Comparison of ENCODE assay signal across 8 cellular contexts in genomic region chr12:122021822-122022392, GRCh38. TPM values are rescaled to one million over a fixed set of nuclear protein-coding genes. Genes with fewer than 3 reads are reported as not detected.
DNase-seq lines count a peak whose midpoint lies in the region; ATAC-seq, FAIRE-seq and TF ChIP-seq lines count a peak whose summit lies in the region.

Gene BCL7A (plus strand): TSS chr12:122021884. CDS start chr12:122022092, 208 bp downstream.

- peak within 1 kb of the TSS; percentile 58 to 78 (median 70) for H3K4me3 ChIP-seq in endothelial cell of umbilical vein (replicated peaks in 1 of 3; ENCODE audit: insufficient read depth in 1 of 3, low read depth in 1 of 3, low read length in 3 of 3)
- H3K4me3 ChIP-seq in mesendoderm (ENCODE audit: low read length) = peak within 1 kb of the TSS; percentile 49

- peaks cover 6% of the 10 kb centered on the region for H3K79me1 ChIP-seq in mesendoderm (ENCODE audit: low read length)

- peak within 1 kb of the TSS; percentile 23 for H2BK15ac ChIP-seq in mesendoderm (replicated peaks; ENCODE audit: low read depth)

- H3K27ac ChIP-seq in endothelial cell of umbilical vein (ENCODE audit: insufficient read depth, low read depth, low read length) (peak within 1 kb of the TSS; percentile 46), mesendoderm (ENCODE audit: low read depth, low read length) (no peak within 1 kb of the TSS)

- H3K9me1 ChIP-seq in endothelial cell of umbilical vein (replicated peaks; ENCODE audit: control insufficient read depth, extremely low read depth, insufficient read depth, low read length) = no peaks in the 10 kb centered on the region

- peak within 1 kb of the TSS; percentile 80 for H2AFZ ChIP-seq in endothelial cell of umbilical vein (ENCODE audit: low read depth, low read length)

- H3K79me2 ChIP-seq in endothelial cell of umbilical vein (ENCODE audit: control insufficient read depth, insufficient read depth, low read length) (peaks cover 17% of the 10 kb centered on the region), mesendoderm (ENCODE audit: control insufficient read depth, insufficient read depth, low read length) (peaks cover 14% of the 10 kb centered on the region)

- peak within 1 kb of the TSS; percentile 15 for H3K23ac ChIP-seq in mesendoderm (ENCODE audit: low read length)

- H3K36me3 ChIP-seq in endothelial cell of umbilical vein (ENCODE audit: control insufficient read depth in 2 of 2, extremely low read depth in 1 of 2, insufficient read depth in 2 of 2, low read length in 2 of 2) (no peaks in the 10 kb centered on the region), mesendoderm (ENCODE audit: control insufficient read depth, insufficient read depth, low read length) (no peaks in the 10 kb centered on the region)

- POLR2A ChIA-PET in endothelial cell of umbilical vein (lab: Charles Lee) = no interaction called here

- H3K56ac ChIP-seq in mesendoderm (ENCODE audit: low read length) = peak within 1 kb of the TSS; percentile 92

- BruUV-seq in endothelial cell of umbilical vein (replicated peaks; lab: Mats Ljungman, UMichigan) = no TSS peak

- no peak within 1 kb of the TSS for H2BK120ac ChIP-seq in mesendoderm (ENCODE audit: low read depth, low read length)

- H3K4me2 ChIP-seq in endothelial cell of umbilical vein (ENCODE audit: insufficient read depth, low read length) = peak within 1 kb of the TSS; percentile 85
- H3K4me2 ChIP-seq in mesendoderm (ENCODE audit: low read length) = peak within 1 kb of the TSS; percentile 70

- no peak for TF ChIP-seq CTCF in endothelial cell of umbilical vein (IDR thresholded peaks at IDR 0.05; ENCODE audit: extremely low read depth in 1 of 2, insufficient read depth in 1 of 2, low read depth in 1 of 2, low read length in 2 of 2)

- no peak for ATAC-seq in HG02763 (IDR thresholded peaks at IDR 0.05; ENCODE audit: unreplicated experiment)

- H4K5ac ChIP-seq in mesendoderm (ENCODE audit: low read length) = no peak within 1 kb of the TSS

- no peaks in the 10 kb centered on the region for H3K27me3 ChIP-seq in endothelial cell of umbilical vein (ENCODE audit: control insufficient read depth in 2 of 2, insufficient read depth in 2 of 2, low read length in 2 of 2)
- peaks cover 5% of the 10 kb centered on the region for H3K27me3 ChIP-seq in mesendoderm (ENCODE audit: insufficient read depth, low read length, poor library complexity)

- TF ChIP-seq POLR2A in H54 (IDR thresholded peaks at IDR 0.05; ENCODE audit: low read depth, low read length) (peak; percentile 31; the same call in 1 of the 2 replicates), endothelial cell of umbilical vein (IDR thresholded peaks at IDR 0.05; ENCODE audit: low read depth, low read length) (peak; percentile 39)

- H3K4ac ChIP-seq in mesendoderm (ENCODE audit: low read depth, low read length) = peak within 1 kb of the TSS; percentile 91

- intact Hi-C loops in endothelial cell of umbilical vein (cut with micrococcal nuclease) = loop anchor here (2.0 to 5.0 kb wide), 4 partner anchors 29 to 133 kb away; partner anchors contain the start of genes MLXIP and PSMD9

- no CpG with 5 or more reads among the region's 83 CpGs for WGBS in mesendoderm (ENCODE audit: extremely low coverage, insufficient coverage, low lambda C conversion rate)

- no peak within 1 kb of the TSS for H2BK5ac ChIP-seq in mesendoderm (ENCODE audit: low read length)

- no peaks in the 10 kb centered on the region for H3K9me3 ChIP-seq in endothelial cell of umbilical vein (replicated peaks; ENCODE audit: control insufficient read depth, insufficient read depth, low read length)

- H4K20me1 ChIP-seq in endothelial cell of umbilical vein (replicated peaks; ENCODE audit: control insufficient read depth, extremely low read depth, insufficient read depth, low read length) = no peaks in the 10 kb centered on the region

- dilution Hi-C loops in endothelial cell of umbilical vein (cut with MboI; ENCODE audit: extremely low pct_ligation_motif_present, low sequenced_read_pairs) = no loop called here

- no peak within 1 kb of the TSS for H2AK5ac ChIP-seq in mesendoderm (ENCODE audit: low read length)

- DNase-seq in AG08396 (ENCODE audit: low spot score) (peak; percentile 93), H54 (ENCODE audit: insufficient read length, low spot score) (peak; percentile 71), NCI-H526 (lab: John Stamatoyannopoulos, UW) (peak; percentile 71 to 84), endothelial cell of umbilical vein (ENCODE audit: low read depth, low spot score) (peak; percentile 72), mesendoderm (peak; percentile 79)
- peak; percentile 83 for DNase-seq in activated CD8-positive, alpha-beta memory T cell treated with anti-CD3 and anti-CD28 coated beads for 24 hours
- DNase-seq in stimulated activated CD8-positive, alpha-beta memory T cell treated with anti-CD3 and anti-CD28 coated beads, Interleukin-12 subunit alpha, Interleukin-12 subunit beta, amount 100 ng/mL, for 4 hours (ENCODE audit: low read depth) = peak; percentile 35

- H4K8ac ChIP-seq in mesendoderm (ENCODE audit: low read depth, low read length) = peak within 1 kb of the TSS; percentile 76

- H3K4me1 ChIP-seq in endothelial cell of umbilical vein (ENCODE audit: control insufficient read depth, extremely low read depth, insufficient read depth, low read length) (peaks cover 19% of the 10 kb centered on the region), mesendoderm (ENCODE audit: control insufficient read depth, low read depth, low read length) (no peaks in the 10 kb centered on the region)

- CTCF ChIA-PET in endothelial cell of umbilical vein (lab: Charles Lee) = interaction anchor here (0.5 to 3.2 kb wide), 8 partner anchors 10 to 726 kb away, joined by 3 to 21 read pairs (median 4); partner anchors contain the start of genes CAMKK2 and CFAP251

- H3K18ac ChIP-seq in mesendoderm (ENCODE audit: low read length) = peak within 1 kb of the TSS; percentile 96

- FAIRE-seq in H54 (lab: Jason Lieb, UNC) (no peak), endothelial cell of umbilical vein (lab: Jason Lieb, UNC) (peak; percentile 70)

- peak within 1 kb of the TSS; percentile 80 for H3K9ac ChIP-seq in endothelial cell of umbilical vein (replicated peaks; ENCODE audit: extremely low read depth, insufficient read depth, low read length)
- H3K9ac ChIP-seq in mesendoderm (ENCODE audit: low read length) = peak within 1 kb of the TSS; percentile 86

TF ChIP-seq in endothelial cell of umbilical vein, 7 proteins besides CTCF, POLR2A, EP300 and RAD21:
- no peak for TF ChIP-seq EZH2 (IDR thresholded peaks at IDR 0.05; ENCODE audit: borderline replicate concordance, low read depth, low read length, severe bottlenecking)
- no peak for TF ChIP-seq POLR2AphosphoS5 (IDR thresholded peaks at IDR 0.05; ENCODE audit: insufficient read depth, low read depth, low read length)
- no peak for TF ChIP-seq MYC (IDR thresholded peaks at IDR 0.05; ENCODE audit: low read depth, low read length)
- no peak for TF ChIP-seq GATA2 (IDR thresholded peaks at IDR 0.05; ENCODE audit: insufficient read depth, insufficient read length, low read depth, low read length)
- no peak for TF ChIP-seq FOS (IDR thresholded peaks at IDR 0.05; ENCODE audit: borderline replicate concordance, insufficient read depth, low read length)
- no peak for TF ChIP-seq JUN (IDR thresholded peaks at IDR 0.05; ENCODE audit: borderline replicate concordance, insufficient read depth, insufficient read length, low read depth)
- no peak for TF ChIP-seq MAX (IDR thresholded peaks at IDR 0.05; ENCODE audit: insufficient read depth, insufficient read length)

RNA-seq across cellular contexts. Expression of gene BCL7A, which starts in this region (rescaled TPM):
- total RNA-seq in endothelial cell of umbilical vein = 11.1 and 12.6 TPM in 2 replicates
- 9.5 and 9.7 TPM in 2 replicates for polyA plus RNA-seq in endothelial cell of umbilical vein
- 7.0 and 7.9 TPM in 2 replicates for polyA plus RNA-seq in endothelial cell of umbilical vein (2011; cell fraction: cytosol; rRNA removed)
- 6.7 and 7.3 TPM in 2 replicates for polyA plus RNA-seq in endothelial cell of umbilical vein (2011; cell fraction: nucleus; rRNA removed)
- 10.1 and 10.4 TPM in 2 replicates for polyA plus RNA-seq in endothelial cell of umbilical vein (2012)
- 6.7 and 6.9 TPM in 2 replicates for polyA minus RNA-seq in endothelial cell of umbilical vein
- polyA minus RNA-seq in endothelial cell of umbilical vein (2011; cell fraction: cytosol; rRNA and poly(A)+ RNA removed) = 2.7 TPM
- polyA minus RNA-seq in endothelial cell of umbilical vein (2011; cell fraction: nucleus; rRNA and poly(A)+ RNA removed) = 3.6 and 4.9 TPM in 2 replicates
- 5.7 TPM for polyA plus RNA-seq in mesendoderm (2013, experiment 1 of 2)
- polyA plus RNA-seq in mesendoderm (2013, experiment 2 of 2) = 6.0 TPM

Comparison
In these comparisons a context has a peak if more than half of its experiments do, and no peak if none do; other contexts are left out.
1. DNase-seq: peak in every context shown above with its lines; median percentile 93 in AG08396; 83 in activated CD8-positive, alpha-beta memory T cell treated with anti-CD3 and anti-CD28 coated beads for 24 hours; 79 in mesendoderm; 78 in NCI-H526; 72 in endothelial cell of umbilical vein; 71 in H54; 35 in stimulated activated CD8-positive, alpha-beta memory T cell treated with anti-CD3 and anti-CD28 coated beads, Interleukin-12 subunit alpha, Interleukin-12 subunit beta, amount 100 ng/mL, for 4 hours.